ENCODE assay signal across 1 cellular context in the genomic region with DNA sequence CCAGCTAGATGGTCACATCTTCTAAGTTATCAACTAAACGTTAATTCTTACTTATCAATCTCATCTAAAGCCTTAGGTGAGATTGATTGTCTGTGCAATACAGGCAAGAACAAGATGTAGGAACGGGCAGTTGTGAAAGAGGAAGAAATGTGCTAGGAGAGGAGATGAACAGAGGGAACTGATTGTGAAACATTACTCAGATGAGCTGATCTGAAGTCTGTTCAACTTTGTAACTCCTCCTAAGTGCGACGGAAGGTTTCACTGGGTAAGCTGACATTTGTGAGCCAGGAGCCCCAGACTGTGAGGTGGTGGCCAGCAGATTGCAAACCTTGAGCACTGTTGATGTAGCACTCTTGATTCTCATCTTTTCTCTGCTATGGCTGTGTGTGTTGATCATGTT.
TF ChIP-seq lines count a peak whose summit lies in the region.

No MANE protein-coding gene starts in this region.

TF ChIP-seq in K562, 482 proteins besides CTCF, POLR2A, EP300 and RAD21 (continued from another document):
- TF ChIP-seq, protein P1, sequence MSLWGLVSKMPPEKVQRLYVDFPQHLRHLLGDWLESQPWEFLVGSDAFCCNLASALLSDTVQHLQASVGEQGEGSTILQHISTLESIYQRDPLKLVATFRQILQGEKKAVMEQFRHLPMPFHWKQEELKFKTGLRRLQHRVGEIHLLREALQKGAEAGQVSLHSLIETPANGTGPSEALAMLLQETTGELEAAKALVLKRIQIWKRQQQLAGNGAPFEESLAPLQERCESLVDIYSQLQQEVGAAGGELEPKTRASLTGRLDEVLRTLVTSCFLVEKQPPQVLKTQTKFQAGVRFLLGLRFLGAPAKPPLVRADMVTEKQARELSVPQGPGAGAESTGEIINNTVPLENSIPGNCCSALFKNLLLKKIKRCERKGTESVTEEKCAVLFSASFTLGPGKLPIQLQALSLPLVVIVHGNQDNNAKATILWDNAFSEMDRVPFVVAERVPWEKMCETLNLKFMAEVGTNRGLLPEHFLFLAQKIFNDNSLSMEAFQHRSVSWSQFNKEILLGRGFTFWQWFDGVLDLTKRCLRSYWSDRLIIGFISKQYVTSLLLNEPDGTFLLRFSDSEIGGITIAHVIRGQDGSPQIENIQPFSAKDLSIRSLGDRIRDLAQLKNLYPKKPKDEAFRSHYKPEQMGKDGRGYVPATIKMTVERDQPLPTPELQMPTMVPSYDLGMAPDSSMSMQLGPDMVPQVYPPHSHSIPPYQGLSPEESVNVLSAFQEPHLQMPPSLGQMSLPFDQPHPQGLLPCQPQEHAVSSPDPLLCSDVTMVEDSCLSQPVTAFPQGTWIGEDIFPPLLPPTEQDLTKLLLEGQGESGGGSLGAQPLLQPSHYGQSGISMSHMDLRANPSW (CRISPR knock-in tag; IDR thresholded peaks at IDR 0.05) = no peak
- no peak for TF ChIP-seq ZNF217 (CRISPR knock-in tag; IDR thresholded peaks at IDR 0.05)
